ENCODE assay signal across 1 cellular context in the genomic region with DNA sequence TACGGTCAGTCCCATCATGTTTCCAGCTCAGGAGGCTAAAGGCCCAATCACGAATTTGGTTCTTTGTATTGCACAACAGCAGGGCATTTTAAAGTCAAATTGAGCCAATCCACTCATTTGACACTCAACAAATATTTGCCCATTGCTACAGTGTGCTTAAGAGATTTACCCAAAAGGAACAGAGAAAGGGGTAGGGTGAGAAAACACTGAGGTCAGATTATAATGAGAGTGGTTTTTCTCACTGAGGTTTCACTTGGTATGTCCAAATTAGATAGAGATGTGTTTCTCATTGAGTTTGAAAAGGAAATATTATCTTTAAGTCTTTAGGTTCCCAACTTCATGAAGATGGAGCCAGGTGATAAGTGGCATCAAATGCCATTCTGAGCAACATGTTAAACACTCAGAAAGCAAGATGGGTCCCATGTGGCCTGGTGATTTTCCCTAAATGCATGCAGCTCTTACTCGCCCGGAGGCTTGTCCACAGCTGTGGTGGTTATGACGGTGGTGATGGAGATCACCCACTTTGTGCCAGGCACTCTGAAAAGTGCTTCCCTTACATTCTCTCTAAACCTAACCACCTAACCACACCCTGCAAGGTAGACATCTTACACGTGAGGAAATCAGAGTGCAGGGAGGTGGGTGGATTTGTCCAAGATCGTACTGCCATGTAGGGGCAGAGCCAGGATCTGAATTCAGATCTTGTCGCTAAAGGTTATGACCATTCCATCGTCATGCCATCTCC.
TF ChIP-seq lines count a peak whose summit lies in the region.

No MANE protein-coding gene starts in this region.

TF ChIP-seq in HepG2, 621 proteins besides CTCF, POLR2A, EP300 and RAD21 (continued from another document and continues in another):
- TF ChIP-seq, protein P1, sequence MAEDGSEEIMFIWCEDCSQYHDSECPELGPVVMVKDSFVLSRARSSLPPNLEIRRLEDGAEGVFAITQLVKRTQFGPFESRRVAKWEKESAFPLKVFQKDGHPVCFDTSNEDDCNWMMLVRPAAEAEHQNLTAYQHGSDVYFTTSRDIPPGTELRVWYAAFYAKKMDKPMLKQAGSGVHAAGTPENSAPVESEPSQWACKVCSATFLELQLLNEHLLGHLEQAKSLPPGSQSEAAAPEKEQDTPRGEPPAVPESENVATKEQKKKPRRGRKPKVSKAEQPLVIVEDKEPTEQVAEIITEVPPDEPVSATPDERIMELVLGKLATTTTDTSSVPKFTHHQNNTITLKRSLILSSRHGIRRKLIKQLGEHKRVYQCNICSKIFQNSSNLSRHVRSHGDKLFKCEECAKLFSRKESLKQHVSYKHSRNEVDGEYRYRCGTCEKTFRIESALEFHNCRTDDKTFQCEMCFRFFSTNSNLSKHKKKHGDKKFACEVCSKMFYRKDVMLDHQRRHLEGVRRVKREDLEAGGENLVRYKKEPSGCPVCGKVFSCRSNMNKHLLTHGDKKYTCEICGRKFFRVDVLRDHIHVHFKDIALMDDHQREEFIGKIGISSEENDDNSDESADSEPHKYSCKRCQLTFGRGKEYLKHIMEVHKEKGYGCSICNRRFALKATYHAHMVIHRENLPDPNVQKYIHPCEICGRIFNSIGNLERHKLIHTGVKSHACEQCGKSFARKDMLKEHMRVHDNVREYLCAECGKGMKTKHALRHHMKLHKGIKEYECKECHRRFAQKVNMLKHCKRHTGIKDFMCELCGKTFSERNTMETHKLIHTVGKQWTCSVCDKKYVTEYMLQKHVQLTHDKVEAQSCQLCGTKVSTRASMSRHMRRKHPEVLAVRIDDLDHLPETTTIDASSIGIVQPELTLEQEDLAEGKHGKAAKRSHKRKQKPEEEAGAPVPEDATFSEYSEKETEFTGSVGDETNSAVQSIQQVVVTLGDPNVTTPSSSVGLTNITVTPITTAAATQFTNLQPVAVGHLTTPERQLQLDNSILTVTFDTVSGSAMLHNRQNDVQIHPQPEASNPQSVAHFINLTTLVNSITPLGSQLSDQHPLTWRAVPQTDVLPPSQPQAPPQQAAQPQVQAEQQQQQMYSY (CRISPR knock-in tag; IDR thresholded peaks at IDR 0.05), result no peak
- TF ChIP-seq, protein P2, sequence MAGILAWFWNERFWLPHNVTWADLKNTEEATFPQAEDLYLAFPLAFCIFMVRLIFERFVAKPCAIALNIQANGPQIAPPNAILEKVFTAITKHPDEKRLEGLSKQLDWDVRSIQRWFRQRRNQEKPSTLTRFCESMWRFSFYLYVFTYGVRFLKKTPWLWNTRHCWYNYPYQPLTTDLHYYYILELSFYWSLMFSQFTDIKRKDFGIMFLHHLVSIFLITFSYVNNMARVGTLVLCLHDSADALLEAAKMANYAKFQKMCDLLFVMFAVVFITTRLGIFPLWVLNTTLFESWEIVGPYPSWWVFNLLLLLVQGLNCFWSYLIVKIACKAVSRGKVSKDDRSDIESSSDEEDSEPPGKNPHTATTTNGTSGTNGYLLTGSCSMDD (CRISPR knock-in tag; IDR thresholded peaks at IDR 0.05), result no peak
- TF ChIP-seq, protein P3, sequence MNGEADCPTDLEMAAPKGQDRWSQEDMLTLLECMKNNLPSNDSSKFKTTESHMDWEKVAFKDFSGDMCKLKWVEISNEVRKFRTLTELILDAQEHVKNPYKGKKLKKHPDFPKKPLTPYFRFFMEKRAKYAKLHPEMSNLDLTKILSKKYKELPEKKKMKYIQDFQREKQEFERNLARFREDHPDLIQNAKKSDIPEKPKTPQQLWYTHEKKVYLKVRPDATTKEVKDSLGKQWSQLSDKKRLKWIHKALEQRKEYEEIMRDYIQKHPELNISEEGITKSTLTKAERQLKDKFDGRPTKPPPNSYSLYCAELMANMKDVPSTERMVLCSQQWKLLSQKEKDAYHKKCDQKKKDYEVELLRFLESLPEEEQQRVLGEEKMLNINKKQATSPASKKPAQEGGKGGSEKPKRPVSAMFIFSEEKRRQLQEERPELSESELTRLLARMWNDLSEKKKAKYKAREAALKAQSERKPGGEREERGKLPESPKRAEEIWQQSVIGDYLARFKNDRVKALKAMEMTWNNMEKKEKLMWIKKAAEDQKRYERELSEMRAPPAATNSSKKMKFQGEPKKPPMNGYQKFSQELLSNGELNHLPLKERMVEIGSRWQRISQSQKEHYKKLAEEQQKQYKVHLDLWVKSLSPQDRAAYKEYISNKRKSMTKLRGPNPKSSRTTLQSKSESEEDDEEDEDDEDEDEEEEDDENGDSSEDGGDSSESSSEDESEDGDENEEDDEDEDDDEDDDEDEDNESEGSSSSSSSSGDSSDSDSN (CRISPR knock-in tag; IDR thresholded peaks at IDR 0.05), result no peak
- TF ChIP-seq, protein P4, sequence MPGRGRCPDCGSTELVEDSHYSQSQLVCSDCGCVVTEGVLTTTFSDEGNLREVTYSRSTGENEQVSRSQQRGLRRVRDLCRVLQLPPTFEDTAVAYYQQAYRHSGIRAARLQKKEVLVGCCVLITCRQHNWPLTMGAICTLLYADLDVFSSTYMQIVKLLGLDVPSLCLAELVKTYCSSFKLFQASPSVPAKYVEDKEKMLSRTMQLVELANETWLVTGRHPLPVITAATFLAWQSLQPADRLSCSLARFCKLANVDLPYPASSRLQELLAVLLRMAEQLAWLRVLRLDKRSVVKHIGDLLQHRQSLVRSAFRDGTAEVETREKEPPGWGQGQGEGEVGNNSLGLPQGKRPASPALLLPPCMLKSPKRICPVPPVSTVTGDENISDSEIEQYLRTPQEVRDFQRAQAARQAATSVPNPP (CRISPR knock-in tag; IDR thresholded peaks at IDR 0.05), result peak; percentile 63; the same call in 1 of the 2 replicates
- peak; percentile 55; the same call in 1 of the 2 replicates for TF ChIP-seq ZNF264 (CRISPR knock-in tag; IDR thresholded peaks at IDR 0.05)
- TF ChIP-seq, protein P5, sequence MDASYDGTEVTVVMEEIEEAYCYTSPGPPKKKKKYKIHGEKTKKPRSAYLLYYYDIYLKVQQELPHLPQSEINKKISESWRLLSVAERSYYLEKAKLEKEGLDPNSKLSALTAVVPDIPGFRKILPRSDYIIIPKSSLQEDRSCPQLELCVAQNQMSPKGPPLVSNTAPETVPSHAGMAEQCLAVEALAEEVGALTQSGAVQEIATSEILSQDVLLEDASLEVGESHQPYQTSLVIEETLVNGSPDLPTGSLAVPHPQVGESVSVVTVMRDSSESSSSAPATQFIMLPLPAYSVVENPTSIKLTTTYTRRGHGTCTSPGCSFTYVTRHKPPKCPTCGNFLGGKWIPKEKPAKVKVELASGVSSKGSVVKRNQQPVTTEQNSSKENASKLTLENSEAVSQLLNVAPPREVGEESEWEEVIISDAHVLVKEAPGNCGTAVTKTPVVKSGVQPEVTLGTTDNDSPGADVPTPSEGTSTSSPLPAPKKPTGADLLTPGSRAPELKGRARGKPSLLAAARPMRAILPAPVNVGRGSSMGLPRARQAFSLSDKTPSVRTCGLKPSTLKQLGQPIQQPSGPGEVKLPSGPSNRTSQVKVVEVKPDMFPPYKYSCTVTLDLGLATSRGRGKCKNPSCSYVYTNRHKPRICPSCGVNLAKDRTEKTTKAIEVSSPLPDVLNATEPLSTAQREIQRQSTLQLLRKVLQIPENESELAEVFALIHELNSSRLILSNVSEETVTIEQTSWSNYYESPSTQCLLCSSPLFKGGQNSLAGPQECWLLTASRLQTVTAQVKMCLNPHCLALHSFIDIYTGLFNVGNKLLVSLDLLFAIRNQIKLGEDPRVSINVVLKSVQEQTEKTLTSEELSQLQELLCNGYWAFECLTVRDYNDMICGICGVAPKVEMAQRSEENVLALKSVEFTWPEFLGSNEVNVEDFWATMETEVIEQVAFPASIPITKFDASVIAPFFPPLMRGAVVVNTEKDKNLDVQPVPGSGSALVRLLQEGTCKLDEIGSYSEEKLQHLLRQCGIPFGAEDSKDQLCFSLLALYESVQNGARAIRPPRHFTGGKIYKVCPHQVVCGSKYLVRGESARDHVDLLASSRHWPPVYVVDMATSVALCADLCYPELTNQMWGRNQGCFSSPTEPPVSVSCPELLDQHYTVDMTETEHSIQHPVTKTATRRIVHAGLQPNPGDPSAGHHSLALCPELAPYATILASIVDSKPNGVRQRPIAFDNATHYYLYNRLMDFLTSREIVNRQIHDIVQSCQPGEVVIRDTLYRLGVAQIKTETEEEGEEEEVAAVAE (CRISPR knock-in tag; IDR thresholded peaks at IDR 0.05; ENCODE audit: borderline replicate concordance), result peak; percentile 98
- TF ChIP-seq, protein P6, sequence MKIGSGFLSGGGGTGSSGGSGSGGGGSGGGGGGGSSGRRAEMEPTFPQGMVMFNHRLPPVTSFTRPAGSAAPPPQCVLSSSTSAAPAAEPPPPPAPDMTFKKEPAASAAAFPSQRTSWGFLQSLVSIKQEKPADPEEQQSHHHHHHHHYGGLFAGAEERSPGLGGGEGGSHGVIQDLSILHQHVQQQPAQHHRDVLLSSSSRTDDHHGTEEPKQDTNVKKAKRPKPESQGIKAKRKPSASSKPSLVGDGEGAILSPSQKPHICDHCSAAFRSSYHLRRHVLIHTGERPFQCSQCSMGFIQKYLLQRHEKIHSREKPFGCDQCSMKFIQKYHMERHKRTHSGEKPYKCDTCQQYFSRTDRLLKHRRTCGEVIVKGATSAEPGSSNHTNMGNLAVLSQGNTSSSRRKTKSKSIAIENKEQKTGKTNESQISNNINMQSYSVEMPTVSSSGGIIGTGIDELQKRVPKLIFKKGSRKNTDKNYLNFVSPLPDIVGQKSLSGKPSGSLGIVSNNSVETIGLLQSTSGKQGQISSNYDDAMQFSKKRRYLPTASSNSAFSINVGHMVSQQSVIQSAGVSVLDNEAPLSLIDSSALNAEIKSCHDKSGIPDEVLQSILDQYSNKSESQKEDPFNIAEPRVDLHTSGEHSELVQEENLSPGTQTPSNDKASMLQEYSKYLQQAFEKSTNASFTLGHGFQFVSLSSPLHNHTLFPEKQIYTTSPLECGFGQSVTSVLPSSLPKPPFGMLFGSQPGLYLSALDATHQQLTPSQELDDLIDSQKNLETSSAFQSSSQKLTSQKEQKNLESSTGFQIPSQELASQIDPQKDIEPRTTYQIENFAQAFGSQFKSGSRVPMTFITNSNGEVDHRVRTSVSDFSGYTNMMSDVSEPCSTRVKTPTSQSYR (CRISPR knock-in tag; IDR thresholded peaks at IDR 0.05; ENCODE audit: borderline replicate concordance), result peak; percentile 29; the same call in 1 of the 2 replicates
- TF ChIP-seq KAT8 (CRISPR knock-in tag; IDR thresholded peaks at IDR 0.05), result peak; percentile 74; the same call in 1 of the 2 replicates
- TF ChIP-seq, protein P7, sequence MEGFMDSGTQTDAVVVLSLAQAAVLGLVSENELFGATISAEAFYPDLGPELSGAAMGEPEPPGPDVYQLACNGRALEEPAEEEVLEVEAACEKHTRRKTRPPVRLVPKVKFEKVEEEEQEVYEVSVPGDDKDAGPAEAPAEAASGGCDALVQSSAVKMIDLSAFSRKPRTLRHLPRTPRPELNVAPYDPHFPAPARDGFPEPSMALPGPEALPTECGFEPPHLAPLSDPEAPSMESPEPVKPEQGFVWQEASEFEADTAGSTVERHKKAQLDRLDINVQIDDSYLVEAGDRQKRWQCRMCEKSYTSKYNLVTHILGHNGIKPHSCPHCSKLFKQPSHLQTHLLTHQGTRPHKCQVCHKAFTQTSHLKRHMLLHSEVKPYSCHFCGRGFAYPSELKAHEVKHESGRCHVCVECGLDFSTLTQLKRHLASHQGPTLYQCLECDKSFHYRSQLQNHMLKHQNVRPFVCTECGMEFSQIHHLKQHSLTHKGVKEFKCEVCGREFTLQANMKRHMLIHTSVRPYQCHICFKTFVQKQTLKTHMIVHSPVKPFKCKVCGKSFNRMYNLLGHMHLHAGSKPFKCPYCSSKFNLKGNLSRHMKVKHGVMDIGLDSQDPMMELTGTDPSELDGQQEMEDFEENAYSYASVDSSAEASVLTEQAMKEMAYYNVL (CRISPR knock-in tag; IDR thresholded peaks at IDR 0.05; ENCODE audit: borderline replicate concordance), result 0 out of 2 replicates have a peak, but pooled peaks have one; percentile 70
- TF ChIP-seq MXI1 (IDR thresholded peaks at IDR 0.05; ENCODE audit: borderline replicate concordance, low read depth, low read length), result no peak
- TF ChIP-seq MED13 (CRISPR knock-in tag; IDR thresholded peaks at IDR 0.05), result 0 out of 2 replicates have a peak, but pooled peaks have one; percentile 73
- peak; percentile 32; the same call in 1 of the 2 replicates for TF ChIP-seq ZNF12 (CRISPR knock-in tag; IDR thresholded peaks at IDR 0.05)
- TF ChIP-seq ZNF232 (CRISPR knock-in tag; IDR thresholded peaks at IDR 0.05; ENCODE audit: borderline replicate concordance), result peak; percentile 38; the same call in 1 of the 2 replicates
- peak; percentile 70; the same call in 1 of the 2 replicates for TF ChIP-seq MEIS2 (CRISPR knock-in tag; IDR thresholded peaks at IDR 0.05)
- TF ChIP-seq, protein P8, sequence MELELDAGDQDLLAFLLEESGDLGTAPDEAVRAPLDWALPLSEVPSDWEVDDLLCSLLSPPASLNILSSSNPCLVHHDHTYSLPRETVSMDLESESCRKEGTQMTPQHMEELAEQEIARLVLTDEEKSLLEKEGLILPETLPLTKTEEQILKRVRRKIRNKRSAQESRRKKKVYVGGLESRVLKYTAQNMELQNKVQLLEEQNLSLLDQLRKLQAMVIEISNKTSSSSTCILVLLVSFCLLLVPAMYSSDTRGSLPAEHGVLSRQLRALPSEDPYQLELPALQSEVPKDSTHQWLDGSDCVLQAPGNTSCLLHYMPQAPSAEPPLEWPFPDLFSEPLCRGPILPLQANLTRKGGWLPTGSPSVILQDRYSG (CRISPR knock-in tag; IDR thresholded peaks at IDR 0.05), result no peak
- no peak for TF ChIP-seq NFATC3 (CRISPR knock-in tag; IDR thresholded peaks at IDR 0.05)
- peak; percentile 83 for TF ChIP-seq HNF4A (CRISPR knock-in tag; IDR thresholded peaks at IDR 0.05)
- 0 out of 2 replicates have a peak, but pooled peaks have one; percentile 18 for TF ChIP-seq FOXM1 (CRISPR knock-in tag; IDR thresholded peaks at IDR 0.05)
- TF ChIP-seq SIX1 (CRISPR knock-in tag; IDR thresholded peaks at IDR 0.05; ENCODE audit: borderline replicate concordance), result peak; percentile 82
- no peak for TF ChIP-seq ZBTB21 (CRISPR knock-in tag; IDR thresholded peaks at IDR 0.05)
- no peak for TF ChIP-seq ZNF549 (CRISPR knock-in tag; IDR thresholded peaks at IDR 0.05)
- TF ChIP-seq HDAC1 (CRISPR knock-in tag; IDR thresholded peaks at IDR 0.05), result peak; percentile 89
- TF ChIP-seq, protein P9, sequence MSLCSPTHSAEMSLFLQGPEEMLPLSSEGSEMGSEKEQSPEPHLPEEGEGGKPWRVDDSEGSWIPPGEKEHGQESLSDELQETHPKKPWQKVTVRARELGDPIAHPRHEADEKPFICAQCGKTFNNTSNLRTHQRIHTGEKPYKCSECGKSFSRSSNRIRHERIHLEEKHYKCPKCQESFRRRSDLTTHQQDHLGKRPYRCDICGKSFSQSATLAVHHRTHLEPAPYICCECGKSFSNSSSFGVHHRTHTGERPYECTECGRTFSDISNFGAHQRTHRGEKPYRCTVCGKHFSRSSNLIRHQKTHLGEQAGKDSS (CRISPR knock-in tag; IDR thresholded peaks at IDR 0.05; ENCODE audit: borderline replicate concordance, low read depth), result no peak
- peak; percentile 58; the same call in 1 of the 2 replicates for TF ChIP-seq ZNF678 (CRISPR knock-in tag; IDR thresholded peaks at IDR 0.05)
- TF ChIP-seq LCORL (IDR thresholded peaks at IDR 0.05), result peak; percentile 83
- TF ChIP-seq LCORL (CRISPR knock-in tag; IDR thresholded peaks at IDR 0.05), result peak; percentile 99
- TF ChIP-seq FOXP1 (IDR thresholded peaks at IDR 0.05), result no peak
- peak; percentile 90; the same call in 1 of the 2 replicates for TF ChIP-seq FOXP1 (CRISPR knock-in tag; IDR thresholded peaks at IDR 0.05)
- TF ChIP-seq, protein P10, sequence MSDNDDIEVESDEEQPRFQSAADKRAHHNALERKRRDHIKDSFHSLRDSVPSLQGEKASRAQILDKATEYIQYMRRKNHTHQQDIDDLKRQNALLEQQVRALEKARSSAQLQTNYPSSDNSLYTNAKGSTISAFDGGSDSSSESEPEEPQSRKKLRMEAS (IDR thresholded peaks at IDR 0.05), result peak; percentile 23; the same call in 1 of the 2 replicates
